ENCODE assay signal across 8 cellular contexts in genomic region chr10:133379152-133379800, GRCh38. TPM values are rescaled to one million over a fixed set of nuclear protein-coding genes. Genes with fewer than 3 reads are reported as not detected.
DNase-seq lines count a peak whose midpoint lies in the region; ATAC-seq and TF ChIP-seq lines count a peak whose summit lies in the region.

PAOX (plus strand) TSS chr10:133379262; CDS start chr10:133379317, 55 bp downstream.

- peak within 1 kb of the TSS in 5 of 8 donors; percentile 22 to 83 (median 64) for H3K27ac Mint-ChIP-seq in CD8-positive, alpha-beta memory T cell
- peak within 1 kb of the TSS; percentile 61 for H3K27ac Mint-ChIP-seq in activated B cell treated with CpG ODN at 0.5 μM for 24 hours

- CTCF ChIA-PET in CD8-positive, alpha-beta memory T cell (lab: Charles Lee) = no interaction called here
- CTCF ChIA-PET in activated B cell treated with CpG ODN at 0.5 μM for 24 hours (lab: Charles Lee) = interaction anchor here (0.9 to 1.9 kb wide), 2 partner anchors 11 to 50 kb away, joined by 3 to 5 read pairs; no protein-coding TSS in a partner anchor

- H3K4me3 Mint-ChIP-seq in CD8-positive, alpha-beta memory T cell = peak within 1 kb of the TSS; percentile 86 to 92 (median 87)
- peak within 1 kb of the TSS; percentile 87 for H3K4me3 Mint-ChIP-seq in activated B cell treated with CpG ODN at 0.5 μM for 24 hours

- POLR2A ChIA-PET in CD8-positive, alpha-beta memory T cell (lab: Charles Lee) = interaction anchor here (1.2 to 2.4 kb wide), 3 partner anchors 11 to 43 kb away, joined by 4 to 10 read pairs (median 10); partner anchors contain the start of gene CALY
- POLR2A ChIA-PET in activated B cell treated with CpG ODN at 0.5 μM for 24 hours (lab: Charles Lee) = interaction anchor here (1.4 to 6.6 kb wide), 4 partner anchors 11 to 22 kb away, joined by 3 to 52 read pairs (median 10); partner anchors contain the start of genes FUOM and MTG1

- H3K27ac ChIP-seq in CD8-positive, alpha-beta memory T cell (ENCODE audit: low read depth, low read length) = peak within 1 kb of the TSS; percentile 59
- peak within 1 kb of the TSS; percentile 83 for H3K27ac ChIP-seq in cingulate gyrus (ENCODE audit: low read depth, low read length)

- H3K4me1 ChIP-seq in CD8-positive, alpha-beta memory T cell (ENCODE audit: insufficient read depth, low read length) = peaks cover 6% of the 10 kb centered on the region

- H3K9me3 Mint-ChIP-seq in CD8-positive, alpha-beta memory T cell = no peaks in the 10 kb centered on the region
- no peaks in the 10 kb centered on the region for H3K9me3 Mint-ChIP-seq in activated B cell treated with CpG ODN at 0.5 μM for 24 hours

- no peaks in the 10 kb centered on the region for H3K36me3 ChIP-seq in CD8-positive, alpha-beta memory T cell (ENCODE audit: insufficient read depth, low read length)

- intact Hi-C loops in activated B cell treated with CpG ODN at 0.5 μM for 24 hours (cut with micrococcal nuclease) = loop anchor here (1.0 to 10.0 kb wide), 5 partner anchors 10 to 1044 kb away; partner anchors contain the start of genes LRRC27 and MTG1
- intact Hi-C loops in left colon (cut with DNase I, micrococcal nuclease) = no loop called here

- peaks cover 0 to 7% (median 0%) of the 10 kb centered on the region in 3 donors for H3K36me3 Mint-ChIP-seq in CD8-positive, alpha-beta memory T cell
- H3K36me3 Mint-ChIP-seq in activated B cell treated with CpG ODN at 0.5 μM for 24 hours (ENCODE audit: low read depth) = peaks cover 17% of the 10 kb centered on the region

- TF ChIP-seq CTCF in activated B cell treated with CpG ODN at 0.5 μM for 24 hours (IDR thresholded peaks at IDR 0.05) = no peak

- H3K4me3 ChIP-seq in CD8-positive, alpha-beta memory T cell (ENCODE audit: low read length) = peak within 1 kb of the TSS; percentile 78

- DNase-seq in CD8-positive, alpha-beta memory T cell = peak; percentile 48 to 72 (median 57)
- DNase-seq in activated B cell treated with CpG ODN at 0.5 μM for 24 hours = peak; percentile 74
- DNase-seq in left colon = peak; percentile 72 to 81
- DNase-seq in stimulated activated CD4-positive, alpha-beta T cell treated with anti-CD3 and anti-CD28 coated beads, Interleukin-4, amount 100 ng/mL, for 24 hours = peak; percentile 70
- no peak for DNase-seq in NCI-H2029 (lab: John Stamatoyannopoulos, UW)

- H3K27me3 ChIP-seq in CD8-positive, alpha-beta memory T cell (ENCODE audit: insufficient read depth, low read length, poor library complexity, severe bottlenecking) = no peaks in the 10 kb centered on the region

- H3K4me1 Mint-ChIP-seq in CD8-positive, alpha-beta memory T cell = peaks cover 5 to 34% (median 8%) of the 10 kb centered on the region in 3 donors
- H3K4me1 Mint-ChIP-seq in activated B cell treated with CpG ODN at 0.5 μM for 24 hours = peaks cover 43% of the 10 kb centered on the region

- H3K9me3 ChIP-seq in CD8-positive, alpha-beta memory T cell (ENCODE audit: low read length) = no peaks in the 10 kb centered on the region

- peaks cover 0 to 1% of the 10 kb centered on the region in 2 donors for H3K27me3 Mint-ChIP-seq in CD8-positive, alpha-beta memory T cell
- no peaks in the 10 kb centered on the region for H3K27me3 Mint-ChIP-seq in activated B cell treated with CpG ODN at 0.5 μM for 24 hours

- ATAC-seq in GM19397 (IDR thresholded peaks at IDR 0.05; ENCODE audit: unreplicated experiment) (peak; percentile 45), HG03521 (IDR thresholded peaks at IDR 0.05; ENCODE audit: unreplicated experiment) (peak; percentile 50), activated B cell treated with CpG ODN at 0.5 μM for 24 hours (ENCODE audit: low read depth) (peak; percentile 69), left colon (peak; percentile 52)

RNA-seq across cellular contexts. Expression of gene PAOX, which starts in this region (rescaled TPM):
- total RNA-seq in CD8-positive, alpha-beta memory T cell = 1 to 10 TPM; 6.4 to 6.7 TPM
- 16.8 TPM for polyA plus RNA-seq in CD8-positive, alpha-beta memory T cell
- 14.1 and 16.9 TPM in 2 replicates for total RNA-seq in activated B cell treated with CpG ODN at 0.5 μM for 24 hours
- 10 to 100 TPM in 1 of 2 donors, 1 to 10 TPM in 1; 9.3 to 10.5 TPM for total RNA-seq in left colon
